In the genomic region with DNA sequence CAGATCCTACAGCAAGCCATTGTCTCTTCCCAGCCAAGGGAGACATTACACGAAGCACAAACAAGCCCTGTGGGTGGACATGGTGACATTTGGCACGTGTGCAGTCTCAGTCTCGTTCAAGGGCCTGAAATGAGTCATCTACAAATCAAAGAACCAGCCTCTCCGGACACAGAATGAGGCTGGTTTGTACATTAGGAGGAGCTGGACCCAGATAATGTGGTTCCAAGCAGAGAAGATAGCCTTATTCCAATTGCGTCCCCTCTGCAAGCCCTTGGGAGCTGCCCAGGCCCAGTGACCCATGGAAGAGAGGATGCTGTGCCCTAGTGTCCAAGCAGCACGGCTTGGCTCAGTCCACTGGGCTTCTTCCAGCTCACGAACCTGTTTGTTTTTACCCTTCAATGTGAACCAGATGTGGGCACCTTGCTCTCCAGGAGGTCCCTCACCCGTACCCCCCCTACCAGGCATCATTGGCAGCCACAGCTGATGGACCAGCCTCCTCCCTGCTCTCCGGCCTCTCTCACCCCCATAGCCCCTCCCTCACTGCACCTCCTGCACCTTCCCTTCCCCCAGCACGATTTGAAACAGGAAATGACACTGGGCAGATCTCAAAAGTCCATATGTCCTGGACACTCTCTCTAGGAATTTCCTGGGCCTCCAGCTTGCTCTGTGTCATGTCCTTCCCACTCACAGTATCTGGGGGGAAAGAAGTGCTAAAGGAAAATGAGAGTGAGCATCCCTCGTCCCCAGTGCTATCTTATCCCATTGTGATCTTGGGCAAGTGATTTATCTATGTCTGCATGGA, we compare ENCODE assay signal across 14 cellular contexts. TPM values are rescaled to one million over a fixed set of nuclear protein-coding genes. Genes with fewer than 3 reads are reported as not detected.
DNase-seq lines count a peak whose midpoint lies in the region; ATAC-seq and TF ChIP-seq lines count a peak whose summit lies in the region.
"Had no signal": no experiment of that assay in that cellular context is flagged by ENCODE, and none has a peak within 500 bp of the region (broad histone marks: within the 10 kb centered on the region; RNA-seq: fewer than 3 reads in every experiment).

No MANE protein-coding gene starts in this region.

- H3K9me3 Mint-ChIP-seq in immature natural killer cell: no peaks in the 10 kb centered on the region

- intact Hi-C loops in HCT116 (cut with micrococcal nuclease): no loop called here
- intact Hi-C loops in left ventricle myocardium superior (cut with micrococcal nuclease): no loop called here

- no peak for TF ChIP-seq RAD21 in HCT116 (IDR thresholded peaks at IDR 0.05; ENCODE audit: low read depth)
- no peak for TF ChIP-seq RAD21 in SK-N-SH (IDR thresholded peaks at IDR 0.05; ENCODE audit: low read length)

- no peaks in the 10 kb centered on the region for H3K36me3 Mint-ChIP-seq in immature natural killer cell

- H3K4me2 ChIP-seq in HCT116 (ENCODE audit: low read length): 0 out of 2 replicates have a peak overlapping the region, but pooled peaks have one; percentile 4
- H3K4me2 ChIP-seq in SK-N-SH: no peak overlapping the region

- CTCF ChIA-PET in HCT116 (lab: Charles Lee): interaction anchor here (0.9 kb wide), 2 partner anchors 9 to 42 kb away, joined by 3 read pairs; no protein-coding TSS in a partner anchor
- CTCF ChIA-PET in SK-N-SH (lab: Yijun Ruan, JAX): no interaction called here

- no peaks in the 10 kb centered on the region for H3F3A ChIP-seq in SK-N-SH (replicated peaks; ENCODE audit: insufficient read depth)

- TF ChIP-seq POLR2A in HCT116 (IDR thresholded peaks at IDR 0.05; ENCODE audit: borderline replicate concordance, extremely low read depth, insufficient read depth, insufficient read length): no peak

- RAD21 ChIA-PET in HCT116 (lab: Charles Lee; ENCODE audit: low non-redundant PET in 1 of 2, low total read pairs in 2 of 2, uncharacterized antibody in 2 of 2, unreplicated experiment in 2 of 2): no interaction called here

- no peaks in the 10 kb centered on the region for H3K79me2 ChIP-seq in HCT116 (ENCODE audit: insufficient read depth, low read length)
- no peaks in the 10 kb centered on the region for H3K79me2 ChIP-seq in SK-N-SH (ENCODE audit: insufficient read depth)

- H3K9me3 ChIP-seq in HCT116 (ENCODE audit: control insufficient read depth in 1 of 2, insufficient read depth in 1 of 2, low read depth in 1 of 2, low read length in 2 of 2): no peaks in the 10 kb centered on the region
- H3K9me3 ChIP-seq in SK-N-SH: no peaks in the 10 kb centered on the region

- no peaks in the 10 kb centered on the region for H3K4me1 Mint-ChIP-seq in immature natural killer cell
- H3K4me1 Mint-ChIP-seq: B cell had no signal

- H2AFZ ChIP-seq in HCT116 (ENCODE audit: low read depth, low read length, poor library complexity, severe bottlenecking) (peak overlapping the region; percentile 86), SK-N-SH (ENCODE audit: low read depth) (0 out of 2 replicates have a peak overlapping the region, but pooled peaks have one; percentile 40)

- H3K4me3 Mint-ChIP-seq in immature natural killer cell: no peak overlapping the region
- H3K4me3 Mint-ChIP-seq: B cell had no signal

- WGBS in SK-N-SH (ENCODE audit: low lambda C conversion rate): 53% methylated on average over 11 of the region's 11 CpGs

- H3K27ac ChIP-seq in HCT116 (ENCODE audit: low read depth, low read length) (no peak overlapping the region), SK-N-SH (ENCODE audit: low read depth in 2 of 2, low read length in 1 of 2) (no peak overlapping the region)

- H3K36me3 ChIP-seq in HCT116 (ENCODE audit: control insufficient read depth in 1 of 2, insufficient read depth in 2 of 2, low read length in 2 of 2): no peaks in the 10 kb centered on the region
- H3K36me3 ChIP-seq in SK-N-SH (replicated peaks in 1 of 2; ENCODE audit: control insufficient read depth in 1 of 2, insufficient read depth in 2 of 2, low read length in 1 of 2): no peaks in the 10 kb centered on the region

- H3K27me3 ChIP-seq in HCT116 (ENCODE audit: insufficient read depth, low read length) (no peaks in the 10 kb centered on the region), SK-N-SH (ENCODE audit: insufficient read depth) (no peaks in the 10 kb centered on the region)

- DNase-seq in AG10803 (ENCODE audit: low read depth) (peak; percentile 44), HCT116 (ENCODE audit: low read depth, low spot score) (no peak), SK-N-SH (no peak), left ventricle myocardium superior (no peak), immature natural killer cell (no peak), NOMO-1 treated with dmso at 0.1 percent for 144 hours (lab: John Stamatoyannopoulos, UW; ENCODE audit: unreplicated experiment) (no peak)
- DNase-seq in stimulated activated CD4-positive, alpha-beta T cell treated with anti-CD3 and anti-CD28 coated beads, Interleukin-15, amount 100 ng/mL, for 24 hours: no peak
- DNase-seq: activated CD4-positive, alpha-beta T cell treated with anti-CD3 and anti-CD28 coated beads, Interleukin-2, amount 50 U/mL, for 48 hours; activated effector memory CD4-positive, alpha-beta T cell treated with Interleukin-2 at 50 U/mL for 16 hours; hypothalamus; Kasumi-1; stimulated activated naive CD4-positive, alpha-beta T cell treated with Interleukin-2 at 50 U/mL for 16 hours had no signal

- POLR2A ChIA-PET in HCT116 (lab: Charles Lee) (no interaction called here), SK-N-SH (lab: Yijun Ruan, JAX) (no interaction called here)

- H3K27me3 Mint-ChIP-seq in immature natural killer cell (ENCODE audit: low read depth in 3 of 3): peaks cover 0 to 3% (median 0%) of the 10 kb centered on the region in 3 donors
- H3K27me3 Mint-ChIP-seq: B cell had no signal

- H3K4me1 ChIP-seq in HCT116 (ENCODE audit: control insufficient read depth in 1 of 2, insufficient read depth in 2 of 2, low read length in 2 of 2) (peaks cover 0 to 11% of the 10 kb centered on the region in 2 experiments; a peak in 2 of 4 replicates), SK-N-SH (ENCODE audit: control insufficient read depth in 1 of 2, insufficient read depth in 2 of 2, low read depth in 1 of 2, low read length in 1 of 2) (peaks cover 0 to 4% of the 10 kb centered on the region in 2 experiments; a peak in 1 of 4 replicates)

- TF ChIP-seq CTCF in AG10803 (conservative IDR thresholded peaks at IDR 0.05; ENCODE audit: low read length) (no peak), HCT116 (IDR thresholded peaks at IDR 0.05 in 2 of 3, conservative IDR thresholded peaks at IDR 0.05 in 1 of 3; ENCODE audit: borderline replicate concordance in 1 of 3, insufficient read depth in 1 of 3, low read depth in 2 of 3, low read length in 2 of 3) (no peak), SK-N-SH (IDR thresholded peaks at IDR 0.05) (no peak)

- H3K9me2 ChIP-seq in HCT116 (ENCODE audit: insufficient read depth) (no peaks in the 10 kb centered on the region), SK-N-SH (no peaks in the 10 kb centered on the region)

- H3K4me3 ChIP-seq in AG10803 (ENCODE audit: low read length): no peak overlapping the region
- no peak overlapping the region for H3K4me3 ChIP-seq in HCT116 (replicated peaks in 1 of 2; ENCODE audit: low read depth in 1 of 2, low read length in 2 of 2)
- H3K4me3 ChIP-seq in SK-N-SH (ENCODE audit: low read depth in 2 of 2, low read length in 1 of 2): no peak overlapping the region

- H4K20me1 ChIP-seq in HCT116 (ENCODE audit: insufficient read depth) (no peaks in the 10 kb centered on the region), SK-N-SH (ENCODE audit: insufficient read depth) (no peaks in the 10 kb centered on the region)

- ATAC-seq in HCT116 (peak; percentile 30; the same call in 1 of the 2 replicates), left ventricle myocardium superior (peak; percentile 55), GM18873 (IDR thresholded peaks at IDR 0.05; ENCODE audit: low FRiP score, unreplicated experiment) (no peak)

- H3K9ac ChIP-seq in HCT116 (ENCODE audit: low read length) (no peak overlapping the region), SK-N-SH (no peak overlapping the region)

- no TSS peak for BruUV-seq in HCT116 (replicated peaks; lab: Mats Ljungman, UMichigan)

- no peak for TF ChIP-seq EP300 in SK-N-SH (IDR thresholded peaks at IDR 0.05; ENCODE audit: borderline replicate concordance in 1 of 2, low read depth in 1 of 2, low read length in 1 of 2)

- H3K27ac Mint-ChIP-seq in immature natural killer cell: no peak overlapping the region
- H3K27ac Mint-ChIP-seq: B cell had no signal

TF ChIP-seq in HCT116, 20 proteins besides CTCF, POLR2A, EP300 and RAD21 (continues in another document):
- TF ChIP-seq, protein P1, sequence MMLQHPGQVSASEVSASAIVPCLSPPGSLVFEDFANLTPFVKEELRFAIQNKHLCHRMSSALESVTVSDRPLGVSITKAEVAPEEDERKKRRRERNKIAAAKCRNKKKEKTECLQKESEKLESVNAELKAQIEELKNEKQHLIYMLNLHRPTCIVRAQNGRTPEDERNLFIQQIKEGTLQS (IDR thresholded peaks at IDR 0.05): no peak
- TF ChIP-seq EZH2 (IDR thresholded peaks at IDR 0.05): no peak

TF ChIP-seq in SK-N-SH, 30 proteins besides CTCF, POLR2A, EP300 and RAD21:
- no peak for TF ChIP-seq FOXJ3 (CRISPR knock-in tag; IDR thresholded peaks at IDR 0.05)
- TF ChIP-seq TCF12 (IDR thresholded peaks at IDR 0.05): peak; percentile 30; the same call in 1 of the 2 replicates
- no peak for TF ChIP-seq IRF3 (IDR thresholded peaks at IDR 0.05; ENCODE audit: low read depth, low read length)
TF ChIP-seq in SK-N-SH: peak in this region for 1.

RNA-seq across cellular contexts. Expression of gene KPNA2, which starts 26.2 kb away (rescaled TPM):
- total RNA-seq in HCT116 (2021; ENCODE audit: unreplicated experiment) (330 TPM), left ventricle myocardium superior (21.3 TPM)
- polyA plus RNA-seq in HCT116 (2012): 213 and 301 TPM in 2 replicates
- polyA plus RNA-seq in SK-N-SH (2012; rRNA removed) (122 and 139 TPM in 2 replicates), immature natural killer cell (10 to 100 TPM; 26.3 to 42.4 (median 39.4) TPM)
- 122 and 123 TPM in 2 replicates for polyA plus RNA-seq in SK-N-SH (2012; cell fraction: cytosol; rRNA removed)
- 71.3 and 114 TPM in 2 replicates for polyA plus RNA-seq in SK-N-SH (2012; cell fraction: nucleus; rRNA removed)

Comparison
In these comparisons a context has a peak if more than half of its experiments do, and no peak if none do; other contexts are left out.
1. RNA of gene KPNA2, which starts 26.2 kb away (total RNA-seq): 330 TPM in HCT116 (single experiment); 21.3 TPM in left ventricle myocardium superior (single experiment); every median in the first group is over 10 times any median in the second.